ENCODE assay signal across 3 cellular contexts in genomic region chr10:2329082-2329481, GRCh38.
"Had no signal": no experiment of that assay in that cellular context is flagged by ENCODE, and none has a peak within 500 bp of the region (broad histone marks: within the 10 kb centered on the region; RNA-seq: fewer than 3 reads in every experiment).

No MANE protein-coding gene starts in this region.

- H3K4me3 ChIP-seq: GM12878 had no signal

- DNase-seq: GDM1, GF-D8 had no signal

- ATAC-seq: GM12878 had no signal
